8 cellular contexts compared by ENCODE assay signal in the genomic region with DNA sequence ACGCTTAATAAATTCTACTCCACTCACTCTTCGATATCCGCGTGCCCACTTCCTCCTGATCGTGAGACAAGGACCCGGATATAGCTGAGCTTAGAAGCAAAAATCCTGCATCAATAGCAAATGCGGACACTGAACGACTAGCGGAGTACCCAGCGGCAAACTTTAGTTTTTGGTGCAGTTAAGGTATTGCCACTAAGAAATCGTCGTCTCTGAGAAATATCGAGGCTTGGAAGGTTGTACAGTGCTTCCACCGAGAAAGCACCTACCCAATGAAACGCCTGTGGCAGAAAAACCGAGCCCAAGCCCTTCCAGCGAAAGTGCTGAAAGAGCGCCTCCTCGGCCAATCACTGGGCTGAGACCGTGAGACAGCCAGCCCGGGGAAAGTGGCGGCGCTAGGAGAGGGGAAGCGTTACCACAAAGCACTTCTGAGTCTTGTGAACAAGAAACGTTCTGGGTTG. TPM values are rescaled to one million over a fixed set of nuclear protein-coding genes. Genes with fewer than 3 reads are reported as not detected.
A peak's percentile ranks its signal among the peaks of the same experiment; 100 is the strongest.
DNase-seq lines count a peak whose midpoint lies in the region; ATAC-seq and TF ChIP-seq lines count a peak whose summit lies in the region.

No MANE protein-coding gene starts in this region.

- POLR2A ChIA-PET in CD4-positive, alpha-beta T cell (lab: Charles Lee), result interaction anchor here (0.6 to 6.3 kb wide), 24 partner anchors 11 to 1104 kb away, joined by 3 to 1066 read pairs (median 9); a partner anchor contains a TSS

- no peaks in the 10 kb centered on the region for H3K9me3 Mint-ChIP-seq in CD4-positive, alpha-beta T cell
- no peaks in the 10 kb centered on the region for H3K9me3 Mint-ChIP-seq in mesothelial cell of epicardium

- H3K4me1 Mint-ChIP-seq in CD4-positive, alpha-beta T cell (ENCODE audit: low read depth), result peaks cover 42% of the 10 kb centered on the region
- H3K4me1 Mint-ChIP-seq in mesothelial cell of epicardium, result peaks cover 12% of the 10 kb centered on the region

- intact Hi-C loops in CD4-positive, alpha-beta T cell (cut with DNase I, micrococcal nuclease), result loop anchor here (1.0 to 5.0 kb wide), 8 partner anchors 13 to 114 kb away; a partner anchor contains a TSS

- peak overlapping the region; percentile 95 for H3K27ac Mint-ChIP-seq in CD4-positive, alpha-beta T cell
- H3K27ac Mint-ChIP-seq in mesothelial cell of epicardium, result peak overlapping the region; percentile 97

- H3K36me3 Mint-ChIP-seq in CD4-positive, alpha-beta T cell (ENCODE audit: low read depth), result peaks cover 25% of the 10 kb centered on the region
- no peaks in the 10 kb centered on the region for H3K36me3 Mint-ChIP-seq in mesothelial cell of epicardium

- no peak for TF ChIP-seq CTCF in CD4-positive, alpha-beta T cell (IDR thresholded peaks at IDR 0.05)
- no peak for TF ChIP-seq CTCF in mesothelial cell of epicardium (IDR thresholded peaks at IDR 0.05; ENCODE audit: unreplicated experiment)

- CTCF ChIA-PET in CD4-positive, alpha-beta T cell (lab: Charles Lee), result interaction anchor here (0.8 to 3.5 kb wide), 13 partner anchors 9 to 99 kb away, joined by 3 to 46 read pairs (median 7); no protein-coding TSS in a partner anchor

- no peaks in the 10 kb centered on the region for H3K9me3 ChIP-seq in CD4-positive, alpha-beta T cell (ENCODE audit: control insufficient read depth, low read length)

- H3K4me3 Mint-ChIP-seq in CD4-positive, alpha-beta T cell, result peak overlapping the region; percentile 92
- H3K4me3 Mint-ChIP-seq in mesothelial cell of epicardium, result peak overlapping the region; percentile 81

- peak overlapping the region; percentile 91 for H3K27ac ChIP-seq in CD4-positive, alpha-beta T cell (ENCODE audit: low read depth, low read length)

- ATAC-seq in CD4-positive, alpha-beta T cell (ENCODE audit: poor library complexity), result peak; percentile 68
- peak; percentile 63 for ATAC-seq in GM19455 (IDR thresholded peaks at IDR 0.05; ENCODE audit: unreplicated experiment)
- peak; percentile 42 for ATAC-seq in HG03521 (IDR thresholded peaks at IDR 0.05; ENCODE audit: unreplicated experiment)

- no peaks in the 10 kb centered on the region for H3K27me3 ChIP-seq in CD4-positive, alpha-beta T cell (ENCODE audit: control insufficient read depth, insufficient read depth, low read length)

- no peaks in the 10 kb centered on the region for H3K27me3 Mint-ChIP-seq in CD4-positive, alpha-beta T cell
- H3K27me3 Mint-ChIP-seq in mesothelial cell of epicardium (ENCODE audit: low read depth), result peaks cover 23% of the 10 kb centered on the region

- peak; percentile 73 to 86 (median 80) for DNase-seq in CD4-positive, alpha-beta T cell
- DNase-seq in NCI-H774 (lab: John Stamatoyannopoulos, UW) (peak; percentile 90), mesothelial cell of epicardium (ENCODE audit: low spot score in 2 of 2, unreplicated experiment in 2 of 2) (peak; percentile 44 to 71)
- DNase-seq in activated CD4-positive, alpha-beta T cell treated with anti-CD3 and anti-CD28 coated beads, Interleukin-2, amount 50 U/mL, for 24 hours (ENCODE audit: low read depth in 1 of 2, low spot score in 1 of 2), result peak; percentile 47 to 75
- peak; percentile 76 for DNase-seq in effector CD4-positive, alpha-beta T cell
- DNase-seq in stimulated activated CD8-positive, alpha-beta memory T cell treated with anti-CD3 and anti-CD28 coated beads, Interleukin-7, amount 100 ng/mL, for 48 hours (ENCODE audit: extremely low read depth in 1 of 2, low read depth in 1 of 2), result peak; percentile 61 to 80

RNA-seq across cellular contexts. Expression of a gene that starts 32.2 kb away (rescaled TPM):
- 10 to 100 TPM; 45.6 to 48.9 TPM for total RNA-seq in CD4-positive, alpha-beta T cell
- total RNA-seq in mesothelial cell of epicardium, result 1.4 to 1.9 TPM (median 1.7 TPM) in 3 replicates

Comparison
In these comparisons a context has a peak if more than half of its experiments do, and no peak if none do; other contexts are left out.
1. Peak in every context shown above with its lines: DNase-seq, ATAC-seq and H3K27ac ChIP-seq.
2. RNA of a gene that starts 32.2 kb away (total RNA-seq): 45.6 to 48.9 TPM in CD4-positive, alpha-beta T cell; 1.4 to 1.9 TPM in mesothelial cell of epicardium; every median in the first group is over 10 times any median in the second.